ENCODE assay signal across 18 cellular contexts in the genomic region with DNA sequence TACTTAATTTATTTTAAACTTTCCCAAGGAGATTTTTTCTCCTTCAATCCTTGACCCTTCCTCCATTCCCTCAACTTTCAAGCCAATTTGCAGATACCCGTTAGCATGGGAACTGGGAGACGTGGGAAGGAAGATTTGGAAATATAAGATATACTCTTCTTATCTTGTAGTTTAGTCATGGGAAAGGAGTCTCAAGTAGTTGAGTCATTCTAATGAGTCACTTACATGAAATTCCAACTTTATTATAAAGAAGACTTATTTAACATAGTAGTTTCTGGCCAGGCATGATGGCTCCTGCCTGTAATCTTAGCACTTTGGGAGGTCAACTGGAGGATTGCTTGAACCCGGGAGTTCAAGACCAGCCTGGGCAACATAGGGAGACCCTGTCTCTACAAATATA.
DNase-seq lines count a peak whose midpoint lies in the region; ATAC-seq and TF ChIP-seq lines count a peak whose summit lies in the region.
"Had no signal": no experiment of that assay in that cellular context is flagged by ENCODE, and none has a peak within 500 bp of the region (broad histone marks: within the 10 kb centered on the region; RNA-seq: fewer than 3 reads in every experiment).

No MANE protein-coding gene starts in this region.

- no peak overlapping the region for H3K4me3 Mint-ChIP-seq in type B pancreatic cell
- H3K4me3 Mint-ChIP-seq: activated naive CD8-positive, alpha-beta T cell; CD4-positive, alpha-beta memory T cell; neural crest cell had no signal

- H3K27ac Mint-ChIP-seq in type B pancreatic cell = no peak overlapping the region
- H3K27ac Mint-ChIP-seq: activated naive CD8-positive, alpha-beta T cell; CD4-positive, alpha-beta memory T cell had no signal

- no peaks in the 10 kb centered on the region for H3K36me3 ChIP-seq in BJ (ENCODE audit: control insufficient read depth, insufficient read depth, low read length)
- H3K36me3 ChIP-seq: vagina had no signal

- H3K27me3 ChIP-seq in BJ (ENCODE audit: control insufficient read depth, insufficient read depth, low read length) = no peaks in the 10 kb centered on the region
- H3K27me3 ChIP-seq: vagina had no signal

- DNase-seq in BJ (ENCODE audit: low read depth) (peak; percentile 76), M059J (ENCODE audit: low read depth) (peak; percentile 94), choroid plexus epithelial cell (ENCODE audit: low read depth) (peak; percentile 88), myocyte (ENCODE audit: low read depth) (peak; percentile 15), NCI-H1092 (lab: John Stamatoyannopoulos, UW) (no peak), type B pancreatic cell (ENCODE audit: extremely low spot score, unreplicated experiment) (no peak)
- DNase-seq in stimulated activated CD4-positive, alpha-beta T cell treated with anti-CD3 and anti-CD28 coated beads, Interleukin-1b, Interleukin-23, amount 100 ng/mL, for 48 hours = no peak
- DNase-seq: activated CD8-positive, alpha-beta memory T cell treated with anti-CD3 and anti-CD28 coated beads for 24 hours; CD4-positive, alpha-beta memory T cell; effector CD8-positive, alpha-beta T cell; GOT3; OCI-M1; stimulated activated CD4-positive, alpha-beta T cell treated with anti-CD3 and anti-CD28 coated beads, Interleukin-15, amount 100 ng/mL, for 24 hours; T1000 had no signal

- TF ChIP-seq CTCF in BJ (IDR thresholded peaks at IDR 0.05; ENCODE audit: insufficient read depth, low read depth, low read length) (no peak), choroid plexus epithelial cell (conservative IDR thresholded peaks at IDR 0.05; ENCODE audit: low read depth, low read length) (no peak), type B pancreatic cell (conservative IDR thresholded peaks at IDR 0.05) (no peak)

- H3K27me3 Mint-ChIP-seq in type B pancreatic cell = no peaks in the 10 kb centered on the region
- H3K27me3 Mint-ChIP-seq: activated naive CD8-positive, alpha-beta T cell; CD4-positive, alpha-beta memory T cell had no signal

- ATAC-seq in HG03095 (IDR thresholded peaks at IDR 0.05; ENCODE audit: unreplicated experiment) = no peak

- POLR2A ChIA-PET in BJ (lab: Charles Lee) = no interaction called here

- H3K36me3 Mint-ChIP-seq in type B pancreatic cell = no peaks in the 10 kb centered on the region
- H3K36me3 Mint-ChIP-seq: activated naive CD8-positive, alpha-beta T cell; CD4-positive, alpha-beta memory T cell had no signal

- peaks cover 11% of the 10 kb centered on the region for H3K9me3 Mint-ChIP-seq in type B pancreatic cell

- H3K4me3 ChIP-seq in BJ (ENCODE audit: low read depth, low read length) = no peak overlapping the region
- no peak overlapping the region for H3K4me3 ChIP-seq in choroid plexus epithelial cell (ENCODE audit: low read depth, low read length)
- H3K4me3 ChIP-seq: vagina had no signal

- CTCF ChIA-PET in BJ (lab: Yijun Ruan, JAX) = interaction anchor here (1.0 kb wide), 1 partner anchor 12 kb away, joined by 4 read pairs; no protein-coding TSS in a partner anchor

- no peaks in the 10 kb centered on the region for H3K4me1 Mint-ChIP-seq in type B pancreatic cell (ENCODE audit: unreplicated experiment)
- H3K4me1 Mint-ChIP-seq: CD4-positive, alpha-beta memory T cell had no signal

Comparison
In these comparisons a context has a peak if more than half of its experiments do, and no peak if none do; other contexts are left out.
1. DNase-seq: peak in BJ (single experiment), M059J (single experiment), choroid plexus epithelial cell (single experiment) and myocyte (single experiment); none in NCI-H1092 (single experiment), type B pancreatic cell (single experiment) and stimulated activated CD4-positive, alpha-beta T cell treated with anti-CD3 and anti-CD28 coated beads, Interleukin-1b, Interleukin-23, amount 100 ng/mL, for 48 hours (single experiment).